9 cellular contexts compared by ENCODE assay signal in genomic region chr4:133148690-133149363, GRCh38. TPM values are rescaled to one million over a fixed set of nuclear protein-coding genes. Genes with fewer than 3 reads are reported as not detected.
DNase-seq lines count a peak whose midpoint lies in the region; ATAC-seq, FAIRE-seq and TF ChIP-seq lines count a peak whose summit lies in the region.
"Had no signal": no experiment of that assay in that cellular context is flagged by ENCODE, and none has a peak within 500 bp of the region (broad histone marks: within the 10 kb centered on the region; RNA-seq: fewer than 3 reads in every experiment).

Gene PCDH10, plus strand, starts transcription at chr4:133149294. Its CDS starts 847 bp downstream, at chr4:133150141.

- H3K36me3 ChIP-seq in kidney epithelial cell (ENCODE audit: control insufficient read depth, insufficient read depth, low read length), result no peaks in the 10 kb centered on the region
- H3K36me3 ChIP-seq in smooth muscle cell (ENCODE audit: low read depth), result no peaks in the 10 kb centered on the region

- no peaks in the 10 kb centered on the region for H3K9me3 ChIP-seq in smooth muscle cell (replicated peaks; ENCODE audit: low read depth)

- peak within 1 kb of the TSS; percentile 38 for H3K4me3 ChIP-seq in AG09309 (ENCODE audit: control insufficient read depth, low read depth, low read length)
- peak within 1 kb of the TSS; percentile 78 for H3K4me3 ChIP-seq in coronary artery
- peak within 1 kb of the TSS; percentile 40 for H3K4me3 ChIP-seq in kidney epithelial cell (ENCODE audit: low read depth, low read length)
- peak within 1 kb of the TSS; percentile 86 for H3K4me3 ChIP-seq in smooth muscle cell

- peaks cover 4% of the 10 kb centered on the region for H3K4me1 ChIP-seq in smooth muscle cell (ENCODE audit: low read depth)

- no peak for FAIRE-seq in GM19239 (lab: Jason Lieb, UNC)

- peaks cover 38% of the 10 kb centered on the region for H4K20me1 ChIP-seq in smooth muscle cell (ENCODE audit: low read depth)

- H3K27me3 ChIP-seq in kidney epithelial cell (ENCODE audit: control insufficient read depth, insufficient read depth, low read length) (peaks cover 38% of the 10 kb centered on the region), smooth muscle cell (ENCODE audit: low read depth) (no peaks in the 10 kb centered on the region)

- H2AFZ ChIP-seq in smooth muscle cell (ENCODE audit: low read depth), result peak within 1 kb of the TSS; percentile 91

- DNase-seq in AG09309 (ENCODE audit: low read depth) (peak; percentile 40), HS-5 (ENCODE audit: low read depth) (peak; percentile 77), SK-N-DZ (ENCODE audit: low spot score) (peak; percentile 91), coronary artery (ENCODE audit: low spot score) (peak; percentile 97), kidney epithelial cell (ENCODE audit: low read depth) (peak; percentile 61), smooth muscle cell (lab: John Stamatoyannopoulos, UW; ENCODE audit: unreplicated experiment) (peak; percentile 90), GM19239 (ENCODE audit: insufficient read length, low spot score) (no peak)

- WGBS in smooth muscle cell (ENCODE audit: low lambda C conversion rate), result under 1% methylated on average over 38 of the region's 38 CpGs

- peak; percentile 86 for ATAC-seq in GM19035 (IDR thresholded peaks at IDR 0.05; ENCODE audit: unreplicated experiment)
- ATAC-seq: HCT116 had no signal

- H3K27ac ChIP-seq in coronary artery (peak within 1 kb of the TSS; percentile 70 to 84), smooth muscle cell (ENCODE audit: low read depth) (peak within 1 kb of the TSS; percentile 44)

- peaks cover 47% of the 10 kb centered on the region for H3K79me2 ChIP-seq in smooth muscle cell (ENCODE audit: low read depth)

- H3K9ac ChIP-seq in smooth muscle cell (ENCODE audit: low read depth), result peak within 1 kb of the TSS; percentile 73

- H3F3A ChIP-seq in smooth muscle cell (ENCODE audit: low read depth), result no peaks in the 10 kb centered on the region

- TF ChIP-seq CTCF in AG09309 (IDR thresholded peaks at IDR 0.05; ENCODE audit: control insufficient read depth, insufficient read depth, low read depth, low read length, missing control alignments), result no peak
- no peak for TF ChIP-seq CTCF in coronary artery (IDR thresholded peaks at IDR 0.05)
- TF ChIP-seq CTCF in kidney epithelial cell (IDR thresholded peaks at IDR 0.05; ENCODE audit: insufficient read depth, low read length, poor library complexity, severe bottlenecking), result no peak
- TF ChIP-seq CTCF in smooth muscle cell (IDR thresholded peaks at IDR 0.05; ENCODE audit: borderline replicate concordance, insufficient read depth, poor library complexity, severe bottlenecking), result no peak

- peak within 1 kb of the TSS; percentile 98 for H3K4me2 ChIP-seq in smooth muscle cell

RNA-seq across cellular contexts. Expression of gene PCDH10, which starts in this region (rescaled TPM):
- 0.10 and 0.19 TPM in 2 replicates for polyA plus RNA-seq in SK-N-DZ (2014; cell fraction: cytosol; rRNA removed)
- 0.21 and 0.57 TPM in 2 replicates for polyA plus RNA-seq in SK-N-DZ (2014; cell fraction: nucleus; rRNA removed)
- 0.62 and 2.0 TPM in 2 replicates for total RNA-seq in kidney epithelial cell
- total RNA-seq in smooth muscle cell, result 103 and 126 TPM in 2 replicates
- polyA plus RNA-seq in smooth muscle cell, result 63.1 and 129 TPM in 2 replicates

Comparison
In these comparisons a context has a peak if more than half of its experiments do, and no peak if none do; other contexts are left out.
1. RNA of gene PCDH10 (total RNA-seq): 103 to 126 TPM in smooth muscle cell; 0.62 to 2.0 TPM in kidney epithelial cell; every median in the first group is over 10 times any median in the second.
2. Peak in every context shown above with its lines, with median percentiles within 50 percentile points of each other: H3K4me3 ChIP-seq.